8 cellular contexts compared by ENCODE assay signal in genomic region chr3:27484002-27484844, GRCh38. TPM values are rescaled to one million over a fixed set of nuclear protein-coding genes. Genes with fewer than 3 reads are reported as not detected.
DNase-seq lines count a peak whose midpoint lies in the region; TF ChIP-seq lines count a peak whose summit lies in the region.

Gene SLC4A7 (minus strand): TSS chr3:27484384. CDS start chr3:27484126, 258 bp downstream.

- H3K27me3 Mint-ChIP-seq in activated naive CD4-positive, alpha-beta T cell treated with anti-CD3 and anti-CD28 coated beads, Interleukin-2, amount 10 ng/mL, durations not matched to agents 7 days and 5 days, result no peaks in the 10 kb centered on the region

- H3K27ac Mint-ChIP-seq in activated naive CD4-positive, alpha-beta T cell treated with anti-CD3 and anti-CD28 coated beads, Interleukin-2, amount 10 ng/mL, durations not matched to agents 7 days and 5 days, result peak within 1 kb of the TSS; percentile 94

- under 1% methylated on average over 64 of the region's 100 CpGs for WGBS in suprapubic skin

- no peaks in the 10 kb centered on the region for H3K9me3 ChIP-seq in suprapubic skin

- DNase-seq in GM03348 (ENCODE audit: low spot score) (peak; percentile 99), HFF-Myc (ENCODE audit: extremely low read depth, low read depth) (peak; percentile 75), NAMALWA (ENCODE audit: low spot score) (peak; percentile 96), SK-N-DZ (ENCODE audit: low spot score) (peak; percentile 94), germinal center (ENCODE audit: low spot score) (peak; percentile 97), nucleus accumbens (lab: John Stamatoyannopoulos, UW) (peak; percentile 76 to 99 (median 96)), suprapubic skin (ENCODE audit: low spot score in 2 of 2) (peak; percentile 98)
- DNase-seq in activated naive CD4-positive, alpha-beta T cell treated with anti-CD3 and anti-CD28 coated beads, Interleukin-2, amount 10 ng/mL, durations not matched to agents 7 days and 5 days, result peak; percentile 99

- peaks cover 30% of the 10 kb centered on the region for H3K4me1 ChIP-seq in suprapubic skin

- CTCF ChIA-PET in activated naive CD4-positive, alpha-beta T cell treated with anti-CD3 and anti-CD28 coated beads, Interleukin-2, amount 10 ng/mL, durations not matched to agents 7 days and 5 days (lab: Charles Lee), result interaction anchor here (0.5 to 1.6 kb wide), 6 partner anchors 36 to 194 kb away, joined by 3 to 4 read pairs (median 3); no protein-coding TSS in a partner anchor

- no peak for TF ChIP-seq EP300 in suprapubic skin (IDR thresholded peaks at IDR 0.05)

- peaks cover 27% of the 10 kb centered on the region for H3K36me3 Mint-ChIP-seq in activated naive CD4-positive, alpha-beta T cell treated with anti-CD3 and anti-CD28 coated beads, Interleukin-2, amount 10 ng/mL, durations not matched to agents 7 days and 5 days

- TF ChIP-seq CTCF in HFF-Myc (IDR thresholded peaks at IDR 0.05; ENCODE audit: low read depth, low read length, missing control alignments), result no peak
- no peak for TF ChIP-seq CTCF in suprapubic skin (IDR thresholded peaks at IDR 0.05)

- TF ChIP-seq POLR2A in suprapubic skin (IDR thresholded peaks at IDR 0.05), result peak; percentile 85 to 96

- peak within 1 kb of the TSS; percentile 99 for H3K4me3 Mint-ChIP-seq in activated naive CD4-positive, alpha-beta T cell treated with anti-CD3 and anti-CD28 coated beads, Interleukin-2, amount 10 ng/mL, durations not matched to agents 7 days and 5 days

- peaks cover 43% of the 10 kb centered on the region for H3K4me1 Mint-ChIP-seq in activated naive CD4-positive, alpha-beta T cell treated with anti-CD3 and anti-CD28 coated beads, Interleukin-2, amount 10 ng/mL, durations not matched to agents 7 days and 5 days

- H3K9me3 Mint-ChIP-seq in activated naive CD4-positive, alpha-beta T cell treated with anti-CD3 and anti-CD28 coated beads, Interleukin-2, amount 10 ng/mL, durations not matched to agents 7 days and 5 days, result no peaks in the 10 kb centered on the region

- peak within 1 kb of the TSS; percentile 63 for H3K4me3 ChIP-seq in HFF-Myc (replicated peaks; ENCODE audit: low read depth, low read length)
- H3K4me3 ChIP-seq in suprapubic skin, result peak within 1 kb of the TSS; percentile 92

- H3K27me3 ChIP-seq in suprapubic skin, result no peaks in the 10 kb centered on the region

- no peaks in the 10 kb centered on the region for H3K36me3 ChIP-seq in suprapubic skin

- peak within 1 kb of the TSS; percentile 93 for H3K27ac ChIP-seq in suprapubic skin

RNA-seq across cellular contexts. Expression of gene SLC4A7, which starts in this region (rescaled TPM):
- polyA plus RNA-seq in SK-N-DZ (2014; cell fraction: cytosol; rRNA removed), result 44.7 and 50.1 TPM in 2 replicates
- 67.4 and 70.9 TPM in 2 replicates for polyA plus RNA-seq in SK-N-DZ (2014; cell fraction: nucleus; rRNA removed)
- 10 to 100 TPM; 10.9 to 17.5 (median 16.1) TPM for total RNA-seq in suprapubic skin

Comparison
In these comparisons a context has a peak if more than half of its experiments do, and no peak if none do; other contexts are left out.
1. Peak in every context shown above with its lines: DNase-seq, H3K4me3 ChIP-seq and H3K27ac ChIP-seq.